3 cellular contexts compared by ENCODE assay signal in the genomic region with DNA sequence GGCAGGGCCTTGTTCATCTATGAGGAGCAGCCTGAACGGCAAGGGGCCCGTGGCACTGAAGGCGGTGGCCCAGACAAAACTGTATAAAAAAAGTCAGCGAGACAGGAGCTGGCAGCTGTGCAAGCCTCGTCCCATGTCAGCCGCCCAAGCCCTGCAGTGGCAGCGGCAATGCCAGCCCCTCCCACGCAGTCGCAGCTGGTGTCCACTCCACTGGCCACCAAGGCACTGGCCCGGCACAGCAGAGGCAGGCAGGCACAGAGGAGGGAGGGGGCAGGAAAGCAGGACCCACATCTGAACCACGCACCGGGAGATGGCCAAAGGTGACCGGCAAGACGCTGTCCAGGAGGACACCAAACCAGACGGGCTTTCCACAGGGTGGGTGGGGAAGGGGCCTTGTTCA.
A peak's percentile ranks its signal among the peaks of the same experiment; 100 is the strongest.
TF ChIP-seq lines count a peak whose summit lies in the region.

No MANE protein-coding gene starts in this region.

TF ChIP-seq in K562, 482 proteins besides CTCF, POLR2A, EP300 and RAD21:
- no peak for TF ChIP-seq TRIM24 (IDR thresholded peaks at IDR 0.05)
- peak; percentile 43; the same call in 1 of the 2 replicates for TF ChIP-seq POLR2G (IDR thresholded peaks at IDR 0.05; ENCODE audit: low read depth, low read length)
- no peak for TF ChIP-seq BCLAF1 (IDR thresholded peaks at IDR 0.05; ENCODE audit: borderline replicate concordance in 1 of 2, control insufficient read depth in 1 of 2, low read depth in 2 of 2, low read length in 1 of 2)
- no peak for TF ChIP-seq HMG20A (CRISPR knock-in tag; conservative IDR thresholded peaks at IDR 0.05)
- TF ChIP-seq CREBBP (IDR thresholded peaks at IDR 0.05; ENCODE audit: low read depth, low read length) = no peak
- TF ChIP-seq MAX (CRISPR knock-in tag; IDR thresholded peaks at IDR 0.05) = no peak
- TF ChIP-seq MTA1 (IDR thresholded peaks at IDR 0.05; ENCODE audit: borderline replicate concordance) = no peak
- TF ChIP-seq RBM22 (IDR thresholded peaks at IDR 0.05; ENCODE audit: low read depth, low read length, poor library complexity, severe bottlenecking) = peak; percentile 32
TF ChIP-seq in K562: peak in this region for 2.

TF ChIP-seq in HepG2, 621 proteins besides CTCF, POLR2A, EP300 and RAD21:
- TF ChIP-seq ZNF576 (CRISPR knock-in tag; IDR thresholded peaks at IDR 0.05) = no peak
- TF ChIP-seq ZNF687 (CRISPR knock-in tag; IDR thresholded peaks at IDR 0.05) = 0 out of 2 replicates have a peak, but pooled peaks have one; percentile 4
- TF ChIP-seq POLR2G (IDR thresholded peaks at IDR 0.05; ENCODE audit: low read depth, low read length) = 0 out of 2 replicates have a peak, but pooled peaks have one; percentile 15
- no peak for TF ChIP-seq MAFK (conservative IDR thresholded peaks at IDR 0.05 in 1 of 2, IDR thresholded peaks at IDR 0.05 in 1 of 2; ENCODE audit: low read length in 2 of 2)
- no peak for TF ChIP-seq ZNF652 (CRISPR knock-in tag; IDR thresholded peaks at IDR 0.05; ENCODE audit: borderline replicate concordance, low read depth)
- no peak for TF ChIP-seq ETS1 (CRISPR knock-in tag; IDR thresholded peaks at IDR 0.05)
- TF ChIP-seq RBM22 (optimal IDR thresholded peaks at IDR 0.05; ENCODE audit: low read length) = peak; percentile 90
- TF ChIP-seq JARID2 (CRISPR knock-in tag; IDR thresholded peaks at IDR 0.05; ENCODE audit: insufficient replicate concordance) = no peak
- peak; percentile 41 for TF ChIP-seq AGO2 (optimal IDR thresholded peaks at IDR 0.05; ENCODE audit: low read depth, low read length)
- no peak for TF ChIP-seq SNAI1 (CRISPR knock-in tag; IDR thresholded peaks at IDR 0.05; ENCODE audit: borderline replicate concordance)
TF ChIP-seq in HepG2: peak in this region for 4.

TF ChIP-seq in HEK293T, 16 proteins besides CTCF, POLR2A, EP300 and RAD21:
- no peak for TF ChIP-seq NFRKB (IDR thresholded peaks at IDR 0.05)
TF ChIP-seq in HEK293T: peak in this region for 0.
